2 cellular contexts compared by ENCODE assay signal in the genomic region with DNA sequence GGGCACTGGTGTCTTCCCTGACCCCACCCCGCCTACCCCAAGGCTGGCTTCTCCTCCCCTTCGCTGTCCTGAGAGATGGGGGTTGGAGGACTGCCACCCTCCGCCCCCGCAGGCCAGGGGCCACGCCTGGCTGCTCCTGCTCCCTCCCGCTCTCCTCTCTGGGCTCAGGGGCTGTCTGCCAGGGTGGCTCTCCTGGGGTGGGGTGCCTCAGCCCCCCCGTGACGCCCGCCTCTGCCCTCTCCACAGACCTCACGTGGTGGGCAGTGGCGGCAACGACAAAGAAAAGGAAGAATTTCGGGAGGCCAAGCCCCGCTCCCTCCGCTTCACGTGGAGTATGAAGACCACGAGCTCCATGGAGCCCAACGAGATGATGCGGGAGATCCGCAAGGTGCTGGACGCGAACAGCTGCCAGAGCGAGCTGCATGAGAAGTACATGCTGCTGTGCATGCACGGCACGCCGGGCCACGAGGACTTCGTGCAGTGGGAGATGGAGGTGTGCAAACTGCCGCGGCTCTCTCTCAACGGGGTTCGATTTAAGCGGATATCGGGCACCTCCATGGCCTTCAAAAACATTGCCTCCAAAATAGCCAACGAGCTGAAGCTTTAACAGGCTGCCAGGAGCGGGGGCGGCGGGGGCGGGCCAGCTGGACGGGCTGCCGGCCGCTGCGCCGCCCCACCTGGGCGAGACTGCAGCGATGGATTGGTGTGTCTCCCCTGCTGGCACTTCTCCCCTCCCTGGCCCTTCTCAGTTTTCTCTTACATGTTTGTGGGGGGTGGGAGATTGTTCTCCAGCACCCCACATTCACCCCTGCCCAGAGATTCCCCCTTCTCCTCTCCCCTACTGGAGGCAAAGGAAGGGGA.
A peak's percentile ranks its signal among the peaks of the same experiment; 100 is the strongest.
TF ChIP-seq lines count a peak whose summit lies in the region.

No MANE protein-coding gene starts in this region.

TF ChIP-seq in HepG2, 621 proteins besides CTCF, POLR2A, EP300 and RAD21:
- peak; percentile 76 for TF ChIP-seq AGO2 (optimal IDR thresholded peaks at IDR 0.05; ENCODE audit: low read depth, low read length)
- TF ChIP-seq ZNF761 (CRISPR knock-in tag; conservative IDR thresholded peaks at IDR 0.05), result no peak
- 0 out of 2 replicates have a peak, but pooled peaks have one; percentile 32 for TF ChIP-seq RBFOX2 (IDR thresholded peaks at IDR 0.05; ENCODE audit: low read depth, low read length)

TF ChIP-seq in H1, 55 proteins besides CTCF, POLR2A, EP300 and RAD21:
- TF ChIP-seq CHD1 (IDR thresholded peaks at IDR 0.05; ENCODE audit: low read depth, low read length) (no peak), SUZ12 (IDR thresholded peaks at IDR 0.05; ENCODE audit: low read length) (no peak), NANOG (IDR thresholded peaks at IDR 0.05; ENCODE audit: insufficient read depth, low read depth, low read length, poor library complexity, severe bottlenecking) (no peak), ATF2 (IDR thresholded peaks at IDR 0.05; ENCODE audit: low read length) (no peak), ZNF274 (IDR thresholded peaks at IDR 0.05; ENCODE audit: borderline replicate concordance, extremely low read depth, low read length) (no peak), KDM5A (IDR thresholded peaks at IDR 0.05; ENCODE audit: low read length) (no peak), CREB1 (IDR thresholded peaks at IDR 0.05) (no peak), CTBP2 (IDR thresholded peaks at IDR 0.05; ENCODE audit: borderline replicate concordance, insufficient read depth, insufficient read length, low read length) (no peak), JUND (IDR thresholded peaks at IDR 0.05; ENCODE audit: low read length) (no peak), BRCA1 (IDR thresholded peaks at IDR 0.05; ENCODE audit: low read depth, low read length) (no peak), TAF1 (IDR thresholded peaks at IDR 0.05; ENCODE audit: low read depth, low read length) (no peak), GTF2F1 (IDR thresholded peaks at IDR 0.05; ENCODE audit: borderline replicate concordance, low read depth, low read length) (no peak), SP4 (IDR thresholded peaks at IDR 0.05; ENCODE audit: low read length) (no peak), SP1 (IDR thresholded peaks at IDR 0.05; ENCODE audit: low read depth, low read length) (no peak), KDM4A (IDR thresholded peaks at IDR 0.05; ENCODE audit: low read depth, low read length, severe bottlenecking) (no peak), SP2 (IDR thresholded peaks at IDR 0.05; ENCODE audit: low read length) (no peak)
